In genomic region chr9:4077499-4078102, GRCh38 we compare ENCODE assay signal across 8 cellular contexts.
A peak's percentile ranks its signal among the peaks of the same experiment; 100 is the strongest.
DNase-seq lines count a peak whose midpoint lies in the region; ATAC-seq, FAIRE-seq and TF ChIP-seq lines count a peak whose summit lies in the region.

No MANE protein-coding gene starts in this region.

- peak; percentile 94 for TF ChIP-seq CTCF in astrocyte of the spinal cord (IDR thresholded peaks at IDR 0.05; ENCODE audit: low read depth, low read length)
- TF ChIP-seq CTCF in keratinocyte (optimal IDR thresholded peaks at IDR 0.05 in 1 of 3, IDR thresholded peaks at IDR 0.05 in 1 of 3, conservative IDR thresholded peaks at IDR 0.05 in 1 of 3; ENCODE audit: extremely low read depth in 1 of 3, insufficient read depth in 2 of 3, low read length in 3 of 3): peak; percentile 73 to 86 (median 78)

- in situ Hi-C loops in HAP-1 (cut with MboI; ENCODE audit: low sequenced_read_pairs) (loop anchor here (10.0 kb wide), 1 partner anchor 57 kb away; no protein-coding TSS in a partner anchor), astrocyte of the spinal cord (cut with HindIII; ENCODE audit: low sequenced_read_pairs) (no loop called here)

- H3K4me1 ChIP-seq in HAP-1 (peaks cover 4% of the 10 kb centered on the region), keratinocyte (ENCODE audit: control insufficient read depth, extremely low read depth, insufficient read depth, low read length) (peaks cover 2% of the 10 kb centered on the region)

- no peak overlapping the region for H3K4me2 ChIP-seq in keratinocyte (ENCODE audit: control insufficient read depth, extremely low read depth, insufficient read depth, low read depth, low read length)

- DNase-seq in COLO829 (ENCODE audit: low spot score): peak; percentile 19
- peak; percentile 67 to 95 for DNase-seq in HAP-1 (ENCODE audit: low spot score in 2 of 2)
- DNase-seq in RPMI8226: peak; percentile 69
- DNase-seq in astrocyte of the spinal cord (ENCODE audit: low read depth, low spot score): peak; percentile 85
- peak; percentile 19 for DNase-seq in keratinocyte (ENCODE audit: low read depth, low spot score)
- DNase-seq in stimulated activated CD4-positive, alpha-beta T cell treated with anti-CD3 and anti-CD28 coated beads, TNF-alpha, amount 100 ng/mL, for 24 hours (ENCODE audit: low read depth in 3 of 3): peak in 2 of 3 experiments; percentile 24 to 46
- DNase-seq in NCI-H345 treated with DMSO at 0.1 percent for 48 hours (lab: John Stamatoyannopoulos, UW; ENCODE audit: unreplicated experiment): no peak

- FAIRE-seq in keratinocyte (lab: Jason Lieb, UNC): peak; percentile 69

- no peak overlapping the region for H3K27ac ChIP-seq in keratinocyte (ENCODE audit: control insufficient read depth, insufficient read depth, low read length)

- dilution Hi-C loops in keratinocyte (cut with MboI; ENCODE audit: extremely low pct_ligation_motif_present, low sequenced_read_pairs): no loop called here

- H3K9me3 ChIP-seq in HAP-1 (no peaks in the 10 kb centered on the region), keratinocyte (ENCODE audit: control insufficient read depth, low read depth, low read length) (no peaks in the 10 kb centered on the region)

- no peak overlapping the region for H3K9ac ChIP-seq in keratinocyte (ENCODE audit: control insufficient read depth, extremely low read depth, insufficient read depth, low read length)

- no peak for ATAC-seq in HG03196 (IDR thresholded peaks at IDR 0.05; ENCODE audit: unreplicated experiment)

- H3K27me3 ChIP-seq in HAP-1 (ENCODE audit: low read depth) (no peaks in the 10 kb centered on the region), keratinocyte (ENCODE audit: control insufficient read depth, extremely low read depth, insufficient read depth, low read length) (no peaks in the 10 kb centered on the region)

- H3K4me3 ChIP-seq in HAP-1 (no peak overlapping the region), astrocyte of the spinal cord (ENCODE audit: low read depth, low read length) (no peak overlapping the region), keratinocyte (ENCODE audit: control insufficient read depth in 2 of 3, extremely low read depth in 1 of 3, insufficient read depth in 2 of 3, low read depth in 1 of 3, low read length in 3 of 3) (no peak overlapping the region)

- no peak overlapping the region for H2AFZ ChIP-seq in keratinocyte (ENCODE audit: control insufficient read depth, low read length)

- H3K79me2 ChIP-seq in keratinocyte (ENCODE audit: control insufficient read depth, insufficient read depth, low read length): no peaks in the 10 kb centered on the region

- no peaks in the 10 kb centered on the region for H4K20me1 ChIP-seq in keratinocyte (ENCODE audit: control insufficient read depth, extremely low read depth, insufficient read depth, low read length)

- H3K36me3 ChIP-seq in HAP-1 (replicated peaks) (no peaks in the 10 kb centered on the region), keratinocyte (ENCODE audit: control insufficient read depth in 2 of 2, extremely low read depth in 1 of 2, insufficient read depth in 2 of 2, low read length in 2 of 2) (no peaks in the 10 kb centered on the region)

- no peaks in the 10 kb centered on the region for H3K9me1 ChIP-seq in keratinocyte (ENCODE audit: control insufficient read depth, extremely low read depth, insufficient read depth, low read length)
